ENCODE assay signal across 1 cellular context in genomic region chr5:120538644-120539043, GRCh38.
TF ChIP-seq lines count a peak whose summit lies in the region.

No MANE protein-coding gene starts in this region.

TF ChIP-seq in H1, 55 proteins besides CTCF, POLR2A, EP300 and RAD21 (continued from another document):
- TF ChIP-seq, protein P1, sequence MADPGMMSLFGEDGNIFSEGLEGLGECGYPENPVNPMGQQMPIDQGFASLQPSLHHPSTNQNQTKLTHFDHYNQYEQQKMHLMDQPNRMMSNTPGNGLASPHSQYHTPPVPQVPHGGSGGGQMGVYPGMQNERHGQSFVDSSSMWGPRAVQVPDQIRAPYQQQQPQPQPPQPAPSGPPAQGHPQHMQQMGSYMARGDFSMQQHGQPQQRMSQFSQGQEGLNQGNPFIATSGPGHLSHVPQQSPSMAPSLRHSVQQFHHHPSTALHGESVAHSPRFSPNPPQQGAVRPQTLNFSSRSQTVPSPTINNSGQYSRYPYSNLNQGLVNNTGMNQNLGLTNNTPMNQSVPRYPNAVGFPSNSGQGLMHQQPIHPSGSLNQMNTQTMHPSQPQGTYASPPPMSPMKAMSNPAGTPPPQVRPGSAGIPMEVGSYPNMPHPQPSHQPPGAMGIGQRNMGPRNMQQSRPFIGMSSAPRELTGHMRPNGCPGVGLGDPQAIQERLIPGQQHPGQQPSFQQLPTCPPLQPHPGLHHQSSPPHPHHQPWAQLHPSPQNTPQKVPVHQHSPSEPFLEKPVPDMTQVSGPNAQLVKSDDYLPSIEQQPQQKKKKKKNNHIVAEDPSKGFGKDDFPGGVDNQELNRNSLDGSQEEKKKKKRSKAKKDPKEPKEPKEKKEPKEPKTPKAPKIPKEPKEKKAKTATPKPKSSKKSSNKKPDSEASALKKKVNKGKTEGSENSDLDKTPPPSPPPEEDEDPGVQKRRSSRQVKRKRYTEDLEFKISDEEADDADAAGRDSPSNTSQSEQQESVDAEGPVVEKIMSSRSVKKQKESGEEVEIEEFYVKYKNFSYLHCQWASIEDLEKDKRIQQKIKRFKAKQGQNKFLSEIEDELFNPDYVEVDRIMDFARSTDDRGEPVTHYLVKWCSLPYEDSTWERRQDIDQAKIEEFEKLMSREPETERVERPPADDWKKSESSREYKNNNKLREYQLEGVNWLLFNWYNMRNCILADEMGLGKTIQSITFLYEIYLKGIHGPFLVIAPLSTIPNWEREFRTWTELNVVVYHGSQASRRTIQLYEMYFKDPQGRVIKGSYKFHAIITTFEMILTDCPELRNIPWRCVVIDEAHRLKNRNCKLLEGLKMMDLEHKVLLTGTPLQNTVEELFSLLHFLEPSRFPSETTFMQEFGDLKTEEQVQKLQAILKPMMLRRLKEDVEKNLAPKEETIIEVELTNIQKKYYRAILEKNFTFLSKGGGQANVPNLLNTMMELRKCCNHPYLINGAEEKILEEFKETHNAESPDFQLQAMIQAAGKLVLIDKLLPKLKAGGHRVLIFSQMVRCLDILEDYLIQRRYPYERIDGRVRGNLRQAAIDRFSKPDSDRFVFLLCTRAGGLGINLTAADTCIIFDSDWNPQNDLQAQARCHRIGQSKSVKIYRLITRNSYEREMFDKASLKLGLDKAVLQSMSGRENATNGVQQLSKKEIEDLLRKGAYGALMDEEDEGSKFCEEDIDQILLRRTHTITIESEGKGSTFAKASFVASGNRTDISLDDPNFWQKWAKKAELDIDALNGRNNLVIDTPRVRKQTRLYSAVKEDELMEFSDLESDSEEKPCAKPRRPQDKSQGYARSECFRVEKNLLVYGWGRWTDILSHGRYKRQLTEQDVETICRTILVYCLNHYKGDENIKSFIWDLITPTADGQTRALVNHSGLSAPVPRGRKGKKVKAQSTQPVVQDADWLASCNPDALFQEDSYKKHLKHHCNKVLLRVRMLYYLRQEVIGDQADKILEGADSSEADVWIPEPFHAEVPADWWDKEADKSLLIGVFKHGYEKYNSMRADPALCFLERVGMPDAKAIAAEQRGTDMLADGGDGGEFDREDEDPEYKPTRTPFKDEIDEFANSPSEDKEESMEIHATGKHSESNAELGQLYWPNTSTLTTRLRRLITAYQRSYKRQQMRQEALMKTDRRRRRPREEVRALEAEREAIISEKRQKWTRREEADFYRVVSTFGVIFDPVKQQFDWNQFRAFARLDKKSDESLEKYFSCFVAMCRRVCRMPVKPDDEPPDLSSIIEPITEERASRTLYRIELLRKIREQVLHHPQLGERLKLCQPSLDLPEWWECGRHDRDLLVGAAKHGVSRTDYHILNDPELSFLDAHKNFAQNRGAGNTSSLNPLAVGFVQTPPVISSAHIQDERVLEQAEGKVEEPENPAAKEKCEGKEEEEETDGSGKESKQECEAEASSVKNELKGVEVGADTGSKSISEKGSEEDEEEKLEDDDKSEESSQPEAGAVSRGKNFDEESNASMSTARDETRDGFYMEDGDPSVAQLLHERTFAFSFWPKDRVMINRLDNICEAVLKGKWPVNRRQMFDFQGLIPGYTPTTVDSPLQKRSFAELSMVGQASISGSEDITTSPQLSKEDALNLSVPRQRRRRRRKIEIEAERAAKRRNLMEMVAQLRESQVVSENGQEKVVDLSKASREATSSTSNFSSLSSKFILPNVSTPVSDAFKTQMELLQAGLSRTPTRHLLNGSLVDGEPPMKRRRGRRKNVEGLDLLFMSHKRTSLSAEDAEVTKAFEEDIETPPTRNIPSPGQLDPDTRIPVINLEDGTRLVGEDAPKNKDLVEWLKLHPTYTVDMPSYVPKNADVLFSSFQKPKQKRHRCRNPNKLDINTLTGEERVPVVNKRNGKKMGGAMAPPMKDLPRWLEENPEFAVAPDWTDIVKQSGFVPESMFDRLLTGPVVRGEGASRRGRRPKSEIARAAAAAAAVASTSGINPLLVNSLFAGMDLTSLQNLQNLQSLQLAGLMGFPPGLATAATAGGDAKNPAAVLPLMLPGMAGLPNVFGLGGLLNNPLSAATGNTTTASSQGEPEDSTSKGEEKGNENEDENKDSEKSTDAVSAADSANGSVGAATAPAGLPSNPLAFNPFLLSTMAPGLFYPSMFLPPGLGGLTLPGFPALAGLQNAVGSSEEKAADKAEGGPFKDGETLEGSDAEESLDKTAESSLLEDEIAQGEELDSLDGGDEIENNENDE (IDR thresholded peaks at IDR 0.05; ENCODE audit: insufficient replicate concordance, low read length) = no peak
- TF ChIP-seq TBP (IDR thresholded peaks at IDR 0.05; ENCODE audit: low read depth, low read length) (no peak), RFX5 (IDR thresholded peaks at IDR 0.05; ENCODE audit: borderline replicate concordance, low read depth, low read length) (no peak), SP2 (IDR thresholded peaks at IDR 0.05; ENCODE audit: low read length) (no peak), HDAC6 (IDR thresholded peaks at IDR 0.05; ENCODE audit: low read depth, low read length) (no peak), KDM4A (IDR thresholded peaks at IDR 0.05; ENCODE audit: low read depth, low read length, severe bottlenecking) (no peak)
TF ChIP-seq in H1: peak in this region for 0.
